In genomic region chr10:132706701-132707100, GRCh38 we compare ENCODE assay signal across 27 cellular contexts.
DNase-seq lines count a peak whose midpoint lies in the region; ATAC-seq and TF ChIP-seq lines count a peak whose summit lies in the region.
"Had no signal": no experiment of that assay in that cellular context is flagged by ENCODE, and none has a peak within 500 bp of the region (broad histone marks: within the 10 kb centered on the region; RNA-seq: fewer than 3 reads in every experiment).

No MANE protein-coding gene starts in this region.

- DNase-seq in WTC11 (ENCODE audit: low spot score), result peak; percentile 5
- DNase-seq in islet precursor cell, result peak; percentile 28
- DNase-seq in sciatic nerve (ENCODE audit: low spot score), result peak; percentile 51
- no peak for DNase-seq in DMS79 (lab: John Stamatoyannopoulos, UW)
- no peak for DNase-seq in AG08395 (ENCODE audit: low spot score)
- DNase-seq: activated CD4-positive, alpha-beta memory T cell treated with anti-CD3 and anti-CD28 coated beads for 36 hours; activated naive CD4-positive, alpha-beta T cell treated with anti-CD3 and anti-CD28 coated beads for 36 hours; activated T-cell treated with anti-CD3 and anti-CD28 coated beads, Interleukin-2, amount 50 U/mL, for 72 hours; BE2C; esophagus squamous epithelium; naive B cell; NCI-H1436; NCI-H226; NCI-H526 treated with DMSO at 0.1 percent for 48 hours; NK-92 treated with Interleukin-12 subunit alpha and Interleukin-12 subunit beta, amount 100 ng/mL, for 24 hours; nucleus accumbens; PC-3; stimulated activated naive CD4-positive, alpha-beta T cell treated with Interleukin-2 at 50 U/mL for 16 hours; T-helper 17 cell; uterus had no signal

- peaks cover 3% of the 10 kb centered on the region; the same call in 1 of the 2 replicates for H3K4me1 Mint-ChIP-seq in WTC11

- no peak overlapping the region for H3K27ac Mint-ChIP-seq in WTC11
- H3K27ac Mint-ChIP-seq: activated CD4-positive, alpha-beta memory T cell treated with anti-CD3 and anti-CD28 coated beads for 36 hours; activated naive CD4-positive, alpha-beta T cell treated with anti-CD3 and anti-CD28 coated beads for 36 hours; activated T-cell treated with anti-CD3 and anti-CD28 coated beads, Interleukin-2, amount 50 U/mL, for 72 hours; T-helper 17 cell had no signal

- H3K4me3 Mint-ChIP-seq in WTC11, result no peak overlapping the region
- H3K4me3 Mint-ChIP-seq: activated CD4-positive, alpha-beta memory T cell treated with anti-CD3 and anti-CD28 coated beads for 36 hours; activated naive CD4-positive, alpha-beta T cell treated with anti-CD3 and anti-CD28 coated beads for 36 hours; activated T-cell treated with anti-CD3 and anti-CD28 coated beads, Interleukin-2, amount 50 U/mL, for 72 hours; central memory CD8-positive, alpha-beta T cell; naive B cell; T-helper 17 cell had no signal

- H3K4me1 ChIP-seq in BLaER1, result peaks cover 52% of the 10 kb centered on the region
- H3K4me1 ChIP-seq: BE2C, HAP-1, prostate gland, uterus had no signal

- H3K36me3 Mint-ChIP-seq in WTC11, result peaks cover 13% of the 10 kb centered on the region

- peaks cover 17% of the 10 kb centered on the region for H3K9me3 Mint-ChIP-seq in WTC11

- H3K4me2 ChIP-seq in BLaER1, result peak overlapping the region; percentile 80

- no peak overlapping the region for H3K9ac ChIP-seq in BLaER1

- no peak for ATAC-seq in WTC11
- ATAC-seq in sciatic nerve, result no peak
- ATAC-seq in GM21515 (IDR thresholded peaks at IDR 0.05; ENCODE audit: unreplicated experiment), result no peak
- no peak for ATAC-seq in GM21786 (IDR thresholded peaks at IDR 0.05; ENCODE audit: unreplicated experiment)
- ATAC-seq: activated CD4-positive, CD25-positive, alpha-beta regulatory T cell treated with anti-CD3 and anti-CD28 coated beads, Interleukin-2, amount 50 U/mL, for 24 hours; activated T-cell treated with anti-CD3 and anti-CD28 coated beads, Interleukin-2, amount 50 U/mL, for 72 hours; PC-3; T-helper 17 cell had no signal

- H3K9me3 ChIP-seq in BLaER1, result peaks cover 19% of the 10 kb centered on the region
- H3K9me3 ChIP-seq: BE2C, HAP-1, prostate gland had no signal

- CTCF ChIA-PET in WTC11 (lab: Charles Lee), result no interaction called here

- no peak overlapping the region for H3K27ac ChIP-seq in BLaER1
- H3K27ac ChIP-seq: esophagus squamous epithelium, prostate gland, uterus had no signal

- POLR2A ChIA-PET in WTC11 (lab: Charles Lee), result no interaction called here

- intact Hi-C loops in sciatic nerve (cut with DNase I), result no loop called here

- H4K20me1 ChIP-seq in BLaER1, result peaks cover 37% of the 10 kb centered on the region

- no peaks in the 10 kb centered on the region for H3K27me3 Mint-ChIP-seq in WTC11 (ENCODE audit: low read depth)
- H3K27me3 Mint-ChIP-seq: activated CD4-positive, alpha-beta memory T cell treated with anti-CD3 and anti-CD28 coated beads for 36 hours; central memory CD8-positive, alpha-beta T cell; naive B cell; T-helper 17 cell had no signal

- no peaks in the 10 kb centered on the region for H3K27me3 ChIP-seq in BLaER1
- H3K27me3 ChIP-seq: BE2C, esophagus squamous epithelium, uterus had no signal

- TF ChIP-seq CTCF in WTC11 (IDR thresholded peaks at IDR 0.05), result no peak

- peaks cover 31% of the 10 kb centered on the region for H3K36me3 ChIP-seq in BLaER1
- H3K36me3 ChIP-seq: BE2C, HAP-1, prostate gland, uterus had no signal

- H3K4me3 ChIP-seq in BLaER1, result no peak overlapping the region
- H3K4me3 ChIP-seq: esophagus squamous epithelium, HAP-1, prostate gland, uterus had no signal

TF ChIP-seq in WTC11, 78 proteins besides CTCF, POLR2A, EP300 and RAD21:
- no peak for TF ChIP-seq EMX1 (CRISPR knock-in tag; IDR thresholded peaks at IDR 0.05)
- TF ChIP-seq PREB (CRISPR knock-in tag; IDR thresholded peaks at IDR 0.05; ENCODE audit: borderline replicate concordance), result no peak
- no peak for TF ChIP-seq GTF2I (CRISPR knock-in tag; conservative IDR thresholded peaks at IDR 0.05)
- no peak for TF ChIP-seq CREM (CRISPR knock-in tag; IDR thresholded peaks at IDR 0.05)
- TF ChIP-seq FOXJ3 (CRISPR knock-in tag; IDR thresholded peaks at IDR 0.05; ENCODE audit: borderline replicate concordance), result no peak
- TF ChIP-seq OVOL2 (CRISPR knock-in tag; IDR thresholded peaks at IDR 0.05; ENCODE audit: borderline replicate concordance), result no peak
- TF ChIP-seq MYBL2 (CRISPR knock-in tag; IDR thresholded peaks at IDR 0.05), result no peak
- no peak for TF ChIP-seq NFATC4 (CRISPR knock-in tag; IDR thresholded peaks at IDR 0.05)
- no peak for TF ChIP-seq GRHL2 (CRISPR knock-in tag; IDR thresholded peaks at IDR 0.05; ENCODE audit: insufficient replicate concordance, severe bottlenecking)
- TF ChIP-seq PRDM15 (CRISPR knock-in tag; IDR thresholded peaks at IDR 0.05), result no peak
- TF ChIP-seq MAX (CRISPR knock-in tag; IDR thresholded peaks at IDR 0.05), result no peak
- TF ChIP-seq SP1 (CRISPR knock-in tag; conservative IDR thresholded peaks at IDR 0.05), result no peak
- no peak for TF ChIP-seq IRF1 (CRISPR knock-in tag; IDR thresholded peaks at IDR 0.05)
- no peak for TF ChIP-seq NR2C2 (CRISPR knock-in tag; IDR thresholded peaks at IDR 0.05)
- TF ChIP-seq JAZF1 (CRISPR knock-in tag; IDR thresholded peaks at IDR 0.05), result no peak

Comparison
In these comparisons a context has a peak if more than half of its experiments do, and no peak if none do; other contexts are left out.
1. DNase-seq: peak in WTC11 (single experiment), islet precursor cell (single experiment) and sciatic nerve (single experiment); none in DMS79 (single experiment) and AG08395 (single experiment).